ENCODE assay signal across 9 cellular contexts in genomic region chr10:71270301-71270777, GRCh38. TPM values are rescaled to one million over a fixed set of nuclear protein-coding genes. Genes with fewer than 3 reads are reported as not detected.
DNase-seq lines count a peak whose midpoint lies in the region; ATAC-seq and TF ChIP-seq lines count a peak whose summit lies in the region.
"Had no signal": no experiment of that assay in that cellular context is flagged by ENCODE, and none has a peak within 500 bp of the region (broad histone marks: within the 10 kb centered on the region; RNA-seq: fewer than 3 reads in every experiment).

No MANE protein-coding gene starts in this region.

- TF ChIP-seq POLR2A in upper lobe of left lung (IDR thresholded peaks at IDR 0.05) = no peak

- H3K27me3 ChIP-seq in endodermal cell (ENCODE audit: control insufficient read depth, insufficient read depth, low read length, poor library complexity, severe bottlenecking) (no peaks in the 10 kb centered on the region), upper lobe of left lung (no peaks in the 10 kb centered on the region)

- DNase-seq in SIG-M5 treated with dmso at 0.1 percent for 504 hours (lab: John Stamatoyannopoulos, UW; ENCODE audit: unreplicated experiment) = peak; percentile 58
- no peak for DNase-seq in SIG-M5 (lab: John Stamatoyannopoulos, UW)
- DNase-seq in M059J (ENCODE audit: low read depth) = peak; percentile 53
- peak; percentile 92 for DNase-seq in endodermal cell
- DNase-seq in medulla oblongata (ENCODE audit: extremely low spot score) = peak; percentile 84
- DNase-seq in upper lobe of left lung = peak in 1 of 2 donors; percentile 40

- no peak overlapping the region for H3K4me3 Mint-ChIP-seq in endodermal cell
- H3K4me3 Mint-ChIP-seq: central memory CD8-positive, alpha-beta T cell had no signal

- no peaks in the 10 kb centered on the region for H3K9me3 Mint-ChIP-seq in endodermal cell
- H3K9me3 Mint-ChIP-seq: central memory CD8-positive, alpha-beta T cell had no signal

- peak; percentile 77 for ATAC-seq in SK-N-SH treated with all-trans-retinoic acid at 6 μM for 48 hours
- peak in 1 of 2 donors; percentile 61 for ATAC-seq in upper lobe of left lung (ENCODE audit: low FRiP score in 2 of 2)
- ATAC-seq in GM19452 (IDR thresholded peaks at IDR 0.05; ENCODE audit: unreplicated experiment) = no peak

- peaks cover 19% of the 10 kb centered on the region for H3K4me1 Mint-ChIP-seq in endodermal cell
- H3K4me1 Mint-ChIP-seq: central memory CD8-positive, alpha-beta T cell had no signal

- H3K27ac ChIP-seq in endodermal cell (ENCODE audit: low read depth, low read length) (peak overlapping the region; percentile 92), upper lobe of left lung (no peak overlapping the region)

- H3K27ac Mint-ChIP-seq in endodermal cell = peak overlapping the region; percentile 89

- H3K4me1 ChIP-seq in endodermal cell (ENCODE audit: control insufficient read depth, insufficient read depth, low read length) (no peaks in the 10 kb centered on the region), upper lobe of left lung (peaks cover 15 to 34% (median 25%) of the 10 kb centered on the region in 4 donors)

- TF ChIP-seq EP300 in upper lobe of left lung (IDR thresholded peaks at IDR 0.05) = no peak

- no peaks in the 10 kb centered on the region for H3K36me3 ChIP-seq in endodermal cell (ENCODE audit: control insufficient read depth, insufficient read depth, low read length)
- H3K36me3 ChIP-seq in upper lobe of left lung = no peaks in the 10 kb centered on the region

- no peaks in the 10 kb centered on the region for H3K36me3 Mint-ChIP-seq in endodermal cell (ENCODE audit: low read depth)

- H3K4me3 ChIP-seq in endodermal cell (ENCODE audit: low read length) (no peak overlapping the region), upper lobe of left lung (no peak overlapping the region)

- WGBS in endodermal cell (ENCODE audit: insufficient coverage in 1 of 2, insufficient read length in 1 of 2), 2 experiments = 43 to 53% methylated on average over 3 to 6 of the region's 7 CpGs
- 45 to 46% methylated on average over 7 of the region's 7 CpGs for WGBS in upper lobe of left lung, 2 donors

- peak; percentile 79 for TF ChIP-seq CTCF in endodermal cell (conservative IDR thresholded peaks at IDR 0.05)
- peak in 5 of 6 experiments; percentile 23 to 62 (median 40) for TF ChIP-seq CTCF in upper lobe of left lung (IDR thresholded peaks at IDR 0.05)

- no peak overlapping the region for H3K9ac ChIP-seq in endodermal cell (ENCODE audit: extremely low read depth, low read length, poor library complexity, severe bottlenecking)

- H3K9me3 ChIP-seq in endodermal cell (ENCODE audit: control insufficient read depth, low read length) (no peaks in the 10 kb centered on the region), upper lobe of left lung (no peaks in the 10 kb centered on the region)

- no peaks in the 10 kb centered on the region for H3K27me3 Mint-ChIP-seq in endodermal cell (ENCODE audit: insufficient read depth)
- H3K27me3 Mint-ChIP-seq: central memory CD8-positive, alpha-beta T cell had no signal

TF ChIP-seq in SK-N-SH treated with all-trans-retinoic acid at 6 μM for 48 hours, 23 proteins besides CTCF, POLR2A, EP300 and RAD21:
- TF ChIP-seq ZC3H10 (CRISPR knock-in tag; IDR thresholded peaks at IDR 0.05) (no peak), TSHZ2 (CRISPR knock-in tag; IDR thresholded peaks at IDR 0.05) (no peak), SNAI2 (CRISPR knock-in tag; IDR thresholded peaks at IDR 0.05) (no peak), POU6F1 (CRISPR knock-in tag; IDR thresholded peaks at IDR 0.05; ENCODE audit: borderline replicate concordance, low read depth) (no peak), CSDC2 (CRISPR knock-in tag; IDR thresholded peaks at IDR 0.05) (no peak), GLIS3 (CRISPR knock-in tag; IDR thresholded peaks at IDR 0.05) (no peak)

RNA-seq across cellular contexts. Expression of gene SLC29A3, which starts 48.7 kb away (rescaled TPM):
- total RNA-seq in M059J (2014; rRNA removed; shearing (Covaris generic)) = 1.2 and 2.7 TPM in 2 replicates
- total RNA-seq in endodermal cell (10 to 100 TPM; 14.1 to 16.8 TPM), upper lobe of left lung (10 to 100 TPM in 2 of 6 donors, 1 to 10 TPM in 4; 6.7 to 17.0 (median 9.2) TPM)
- polyA plus RNA-seq in endodermal cell (2013, experiment 1 of 2) = 11.4 TPM
- 9.7 TPM for polyA plus RNA-seq in endodermal cell (2013, experiment 2 of 2)

RNA-seq across cellular contexts. Expression of gene UNC5B, which starts 58.0 kb away (rescaled TPM):
- total RNA-seq in M059J (2014; rRNA removed; shearing (Covaris generic)) = 0.17 and 0.25 TPM in 2 replicates
- total RNA-seq in endodermal cell (10 to 100 TPM in 1 of 2 donors, 1 to 10 TPM in 1; 9.7 to 14.5 TPM), upper lobe of left lung (10 to 100 TPM in 4 of 6 donors, 1 to 10 TPM in 2; 8.4 to 27.7 (median 20.5) TPM)
- polyA plus RNA-seq in endodermal cell (2013, experiment 1 of 2) = 14.7 TPM
- polyA plus RNA-seq in endodermal cell (2013, experiment 2 of 2) = 13.2 TPM
